14 cellular contexts compared by ENCODE assay signal in the genomic region with DNA sequence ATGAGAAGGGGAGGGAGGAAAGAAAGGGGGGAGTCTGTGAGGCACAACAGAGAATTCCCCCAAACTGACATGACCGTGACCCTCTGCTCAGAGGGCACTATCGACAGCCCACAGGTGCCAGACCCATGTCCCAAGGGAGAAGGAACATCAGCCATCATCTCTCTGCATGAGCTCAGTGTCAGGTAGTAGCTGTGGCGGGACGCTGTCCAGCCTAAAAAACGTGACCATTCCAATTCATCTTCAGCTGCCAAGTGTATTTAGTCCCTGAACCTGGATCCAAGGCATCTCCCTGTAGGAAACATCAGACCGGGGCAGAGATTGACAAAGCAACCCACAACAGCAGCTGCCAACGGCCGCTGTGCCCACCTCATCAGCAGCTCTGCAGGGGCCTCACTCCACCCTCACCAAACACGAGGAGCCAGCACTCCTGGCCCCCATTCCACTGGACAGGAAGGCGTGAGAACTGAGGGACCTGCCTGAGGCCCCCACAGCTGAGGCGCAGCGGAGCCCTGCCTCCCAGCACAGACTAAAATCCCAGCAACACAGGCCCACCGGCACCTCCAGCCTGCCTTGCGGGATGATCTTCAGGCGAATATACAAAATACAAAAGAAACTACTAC. TPM values are rescaled to one million over a fixed set of nuclear protein-coding genes. Genes with fewer than 3 reads are reported as not detected.
DNase-seq lines count a peak whose midpoint lies in the region; ATAC-seq and TF ChIP-seq lines count a peak whose summit lies in the region.
"Had no signal": no experiment of that assay in that cellular context is flagged by ENCODE, and none has a peak within 500 bp of the region (broad histone marks: within the 10 kb centered on the region; RNA-seq: fewer than 3 reads in every experiment).

No MANE protein-coding gene starts in this region.

- TF ChIP-seq EP300 in transverse colon (IDR thresholded peaks at IDR 0.05; ENCODE audit: low read depth) = no peak

- no peaks in the 10 kb centered on the region for H3K9me3 ChIP-seq in transverse colon

- H3K27me3 ChIP-seq in transverse colon = no peaks in the 10 kb centered on the region

- H3K4me1 ChIP-seq in transverse colon = peaks cover 14 to 29% (median 17%) of the 10 kb centered on the region in 4 donors

- H3K27me3 Mint-ChIP-seq in activated T-cell treated with anti-CD3 and anti-CD28 coated beads, Interleukin-2, amount 50 U/mL, for 24 hours = no peaks in the 10 kb centered on the region
- no peaks in the 10 kb centered on the region for H3K27me3 Mint-ChIP-seq in mesothelial cell of epicardium (ENCODE audit: low read depth)
- H3K27me3 Mint-ChIP-seq: T-cell had no signal

- H3K27ac ChIP-seq in caudate nucleus (ENCODE audit: low read depth, low read length) = peak overlapping the region; percentile 37
- H3K27ac ChIP-seq in transverse colon = peak overlapping the region; percentile 63 to 79 (median 68)

- WGBS in transverse colon (ENCODE audit: low coverage in 1 of 2), 2 donors = 80 to 87% methylated on average over 1 to 15 of the region's 15 CpGs

- H3K27ac Mint-ChIP-seq in activated T-cell treated with anti-CD3 and anti-CD28 coated beads, Interleukin-2, amount 50 U/mL, for 24 hours = peak overlapping the region; percentile 84
- H3K27ac Mint-ChIP-seq in mesothelial cell of epicardium = peak overlapping the region; percentile 77
- H3K27ac Mint-ChIP-seq: activated naive CD8-positive, alpha-beta T cell treated with anti-CD3 and anti-CD28 coated beads, Interleukin-2, amount 10 ng/mL, durations not matched to agents 7 days and 5 days had no signal

- TF ChIP-seq CTCF in mesothelial cell of epicardium (IDR thresholded peaks at IDR 0.05; ENCODE audit: unreplicated experiment) (no peak), transverse colon (IDR thresholded peaks at IDR 0.05) (no peak)

- intact Hi-C loops in transverse colon (cut with DNase I; ENCODE audit: low total_unique reads) = no loop called here

- no peaks in the 10 kb centered on the region for H3K9me3 Mint-ChIP-seq in activated T-cell treated with anti-CD3 and anti-CD28 coated beads, Interleukin-2, amount 50 U/mL, for 24 hours
- H3K9me3 Mint-ChIP-seq in mesothelial cell of epicardium = no peaks in the 10 kb centered on the region
- H3K9me3 Mint-ChIP-seq: activated naive CD8-positive, alpha-beta T cell treated with anti-CD3 and anti-CD28 coated beads, Interleukin-2, amount 10 ng/mL, durations not matched to agents 7 days and 5 days; T-cell had no signal

- H3K36me3 Mint-ChIP-seq in activated T-cell treated with anti-CD3 and anti-CD28 coated beads, Interleukin-2, amount 50 U/mL, for 24 hours (ENCODE audit: low read depth) = peaks cover 58% of the 10 kb centered on the region
- H3K36me3 Mint-ChIP-seq in mesothelial cell of epicardium = peaks cover 8% of the 10 kb centered on the region

- no peak overlapping the region for H3K4me3 ChIP-seq in transverse colon

- H3K36me3 ChIP-seq in transverse colon = peaks cover 0 to 5% (median 2%) of the 10 kb centered on the region in 4 donors

- DNase-seq in activated T-cell treated with anti-CD3 and anti-CD28 coated beads, Interleukin-2, amount 50 U/mL, for 24 hours = no peak
- DNase-seq in activated T-cell treated with anti-CD3 and anti-CD28 coated beads for 4 hours = no peak
- peak in 1 of 61 donors; percentile 6 for DNase-seq in caudate nucleus (lab: John Stamatoyannopoulos, UW)
- no peak for DNase-seq in mesothelial cell of epicardium (ENCODE audit: low spot score in 2 of 2, unreplicated experiment in 2 of 2)
- no peak for DNase-seq in transverse colon
- no peak for DNase-seq in NOMO-1 treated with DMSO at 0.1 percent for 48 hours (lab: John Stamatoyannopoulos, UW; ENCODE audit: unreplicated experiment)
- DNase-seq in stimulated activated CD4-positive, alpha-beta T cell treated with anti-CD3 and anti-CD28 coated beads, Interleukin-4, amount 100 ng/mL, for 4 hours = no peak
- DNase-seq: activated CD4-positive, alpha-beta T cell treated with anti-CD3 and anti-CD28 coated beads, Interleukin-2, amount 50 U/mL, for 4 hours; activated naive CD8-positive, alpha-beta T cell treated with anti-CD3 and anti-CD28 coated beads, Interleukin-2, amount 10 ng/mL, durations not matched to agents 7 days and 5 days; effector CD4-positive, alpha-beta T cell; stimulated activated CD4-positive, alpha-beta T cell treated with anti-CD3 and anti-CD28 coated beads, Interleukin-2, amount 100 ng/mL, for 48 hours; stimulated activated naive CD4-positive, alpha-beta T cell treated with Interleukin-2 at 50 U/mL for 16 hours; T-cell had no signal

- no peak for TF ChIP-seq POLR2A in transverse colon (IDR thresholded peaks at IDR 0.05)

- no peak for ATAC-seq in HG02588 (IDR thresholded peaks at IDR 0.05; ENCODE audit: unreplicated experiment)
- ATAC-seq: T-cell had no signal

- in situ Hi-C loops in transverse colon (cut with MboI; ENCODE audit: low pct_ligation_motif_present in 1 of 4, low pct_unique_long_range_greater_than_20kb in 1 of 4, low sequenced_read_pairs in 3 of 4) = loop anchor here in 3 of 4 donors (10.0 to 25.0 kb wide), 3 partner anchors 93 to 366 kb away; a partner anchor contains a TSS

- H3K4me3 Mint-ChIP-seq in activated T-cell treated with anti-CD3 and anti-CD28 coated beads, Interleukin-2, amount 50 U/mL, for 24 hours = no peak overlapping the region
- no peak overlapping the region for H3K4me3 Mint-ChIP-seq in mesothelial cell of epicardium
- H3K4me3 Mint-ChIP-seq: activated naive CD8-positive, alpha-beta T cell treated with anti-CD3 and anti-CD28 coated beads, Interleukin-2, amount 10 ng/mL, durations not matched to agents 7 days and 5 days; T-cell had no signal

- peaks cover 22% of the 10 kb centered on the region for H3K4me1 Mint-ChIP-seq in activated T-cell treated with anti-CD3 and anti-CD28 coated beads, Interleukin-2, amount 50 U/mL, for 24 hours (ENCODE audit: low read depth)
- H3K4me1 Mint-ChIP-seq in mesothelial cell of epicardium = peaks cover 16% of the 10 kb centered on the region
- H3K4me1 Mint-ChIP-seq: activated naive CD8-positive, alpha-beta T cell treated with anti-CD3 and anti-CD28 coated beads, Interleukin-2, amount 10 ng/mL, durations not matched to agents 7 days and 5 days had no signal

RNA-seq across cellular contexts. Expression of a gene that starts 8.6 kb away (rescaled TPM):
- 84.0 to 88.6 TPM (median 84.3 TPM) in 3 replicates for total RNA-seq in mesothelial cell of epicardium
- total RNA-seq in transverse colon = 100 to 1,000 TPM in 1 of 4 donors, 10 to 100 TPM in 3; 33.3 to 297 (median 54.1) TPM

RNA-seq across cellular contexts. Expression of a gene that starts 12.7 kb away (rescaled TPM):
- total RNA-seq in mesothelial cell of epicardium = 0.34 TPM in 1 of 3 replicates, not detected in the others
- 1 to 10 TPM in 1 of 4 donors, not detected in 3; 7.4 TPM for total RNA-seq in transverse colon
- total RNA-seq: activated naive CD8-positive, alpha-beta T cell treated with anti-CD3 and anti-CD28 coated beads, Interleukin-2, amount 10 ng/mL, durations not matched to agents 7 days and 5 days had no signal

RNA-seq across cellular contexts. Expression of a gene that starts 33.1 kb away (rescaled TPM):
- total RNA-seq in mesothelial cell of epicardium (0.18 to 0.47 TPM (median 0.22 TPM) in 3 replicates), transverse colon (not detected)
- total RNA-seq: activated naive CD8-positive, alpha-beta T cell treated with anti-CD3 and anti-CD28 coated beads, Interleukin-2, amount 10 ng/mL, durations not matched to agents 7 days and 5 days had no signal

RNA-seq across cellular contexts. Expression of a gene that starts 33.3 kb away (rescaled TPM):
- total RNA-seq in mesothelial cell of epicardium (47.6 to 50.0 TPM (median 48.9 TPM) in 3 replicates), transverse colon (10 to 100 TPM in 2 of 4 donors, 1 to 10 TPM in 2; 1.2 to 16.2 (median 8.7) TPM)
